In genomic region chrX:110034036-110034435, GRCh38 we compare ENCODE assay signal across 28 cellular contexts.
"Had no signal": no experiment of that assay in that cellular context is flagged by ENCODE, and none has a peak within 500 bp of the region (broad histone marks: within the 10 kb centered on the region; RNA-seq: fewer than 3 reads in every experiment).

No MANE protein-coding gene starts in this region.

- H3K27ac ChIP-seq: esophagus squamous epithelium, gastroesophageal sphincter, heart right ventricle, lower lobe of right lung, neutrophil, pancreas, right lobe of liver, stomach, thoracic aorta, tibial nerve, vagina had no signal

- H3K36me3 ChIP-seq: esophagus squamous epithelium, gastroesophageal sphincter, heart right ventricle, lower lobe of right lung, neutrophil, pancreas, right lobe of liver, stomach, thoracic aorta, tibial nerve, upper lobe of left lung, vagina had no signal

- ATAC-seq: effector memory CD8-positive, alpha-beta T cell; gastroesophageal sphincter; heart right ventricle; left cardiac atrium; left ventricle myocardium superior; natural killer cell; right lobe of liver had no signal

- DNase-seq: cerebellar nuclear complex; cortex of kidney; effector memory CD8-positive, alpha-beta T cell; erythroblast; esophagus squamous epithelium; foreskin fibroblast; heart right ventricle; hippocampal formation; left cardiac atrium; left ventricle myocardium superior; lower lobe of right lung; natural killer cell; pancreas; right lobe of liver; stimulated activated CD4-positive, alpha-beta T cell treated with anti-CD3 and anti-CD28 coated beads, Interleukin-12 subunit alpha, Interleukin-12 subunit beta, amount 100 ng/mL, for 4 hours; stimulated activated CD4-positive, alpha-beta T cell treated with anti-CD3 and anti-CD28 coated beads, Interleukin-1b, Interleukin-23, amount 100 ng/mL, for 48 hours; stimulated activated CD4-positive, alpha-beta T cell treated with anti-CD3 and anti-CD28 coated beads, Interleukin-4, amount 100 ng/mL, for 1 hour; stimulated activated CD8-positive, alpha-beta memory T cell treated with anti-CD3 and anti-CD28 coated beads, Interleukin-4, amount 100 ng/mL, for 48 hours; stimulated activated naive CD4-positive, alpha-beta T cell; stomach; substantia nigra; upper lobe of left lung had no signal

- H3K9me3 ChIP-seq: esophagus squamous epithelium, gastroesophageal sphincter, heart right ventricle, lower lobe of right lung, neutrophil, pancreas, right lobe of liver, stomach, thoracic aorta, tibial nerve, upper lobe of left lung, vagina had no signal

- H3K4me3 ChIP-seq: esophagus squamous epithelium, gastroesophageal sphincter, heart right ventricle, lower lobe of right lung, pancreas, right lobe of liver, smooth muscle cell, stomach, thoracic aorta, tibial nerve, upper lobe of left lung, vagina had no signal

- H3K27me3 ChIP-seq: esophagus squamous epithelium, gastroesophageal sphincter, neutrophil, stomach, tibial nerve, upper lobe of left lung, vagina had no signal

- H3K4me1 ChIP-seq: right lobe of liver, tibial nerve, upper lobe of left lung, vagina had no signal
